8 cellular contexts compared by ENCODE assay signal in genomic region chr12:55925371-55925770, GRCh38. TPM values are rescaled to one million over a fixed set of nuclear protein-coding genes. Genes with fewer than 3 reads are reported as not detected.
DNase-seq lines count a peak whose midpoint lies in the region; ATAC-seq and TF ChIP-seq lines count a peak whose summit lies in the region.

No MANE protein-coding gene starts in this region.

- no peaks in the 10 kb centered on the region for H3K9me3 ChIP-seq in CD4-positive, CD25-positive, alpha-beta regulatory T cell (ENCODE audit: control insufficient read depth in 2 of 2, low read length in 2 of 2)

- peak overlapping the region; percentile 92 for H3K27ac ChIP-seq in CD4-positive, CD25-positive, alpha-beta regulatory T cell (ENCODE audit: insufficient read depth, low read length, poor library complexity, severe bottlenecking)

- peaks cover 39 to 72% (median 55%) of the 10 kb centered on the region in 4 donors for H3K4me1 Mint-ChIP-seq in CD4-positive, CD25-positive, alpha-beta regulatory T cell
- H3K4me1 Mint-ChIP-seq in HFFc6 (ENCODE audit: low read depth) (peaks cover 39% of the 10 kb centered on the region), mesothelial cell of epicardium (peaks cover 32% of the 10 kb centered on the region)
- peaks cover 49% of the 10 kb centered on the region for H3K4me1 Mint-ChIP-seq in activated CD8-positive, alpha-beta T cell treated with anti-CD3 and anti-CD28 coated beads, Interleukin-2, amount 10 ng/mL, durations not matched to agents 7 days and 5 days (ENCODE audit: low read depth)

- peaks cover 66% of the 10 kb centered on the region for H3K4me1 ChIP-seq in CD4-positive, CD25-positive, alpha-beta regulatory T cell (ENCODE audit: control insufficient read depth, insufficient read depth, low read length, poor library complexity, severe bottlenecking)

- H3K4me3 Mint-ChIP-seq in CD4-positive, CD25-positive, alpha-beta regulatory T cell = peak overlapping the region; percentile 90 to 100 (median 98)
- H3K4me3 Mint-ChIP-seq in HFFc6 (peak overlapping the region; percentile 99), mesothelial cell of epicardium (peak overlapping the region; percentile 99)
- peak overlapping the region; percentile 95 for H3K4me3 Mint-ChIP-seq in activated CD8-positive, alpha-beta T cell treated with anti-CD3 and anti-CD28 coated beads, Interleukin-2, amount 10 ng/mL, durations not matched to agents 7 days and 5 days

- H3K27me3 Mint-ChIP-seq in CD4-positive, CD25-positive, alpha-beta regulatory T cell = peaks cover 28% of the 10 kb centered on the region
- H3K27me3 Mint-ChIP-seq in HFFc6 (ENCODE audit: insufficient read depth) (peaks cover 1% of the 10 kb centered on the region; the same call in 1 of the 2 replicates), mesothelial cell of epicardium (ENCODE audit: low read depth) (no peaks in the 10 kb centered on the region)
- no peaks in the 10 kb centered on the region for H3K27me3 Mint-ChIP-seq in activated CD8-positive, alpha-beta T cell treated with anti-CD3 and anti-CD28 coated beads, Interleukin-2, amount 10 ng/mL, durations not matched to agents 7 days and 5 days (ENCODE audit: low read depth)

- peaks cover 20% of the 10 kb centered on the region for H3K36me3 ChIP-seq in CD4-positive, CD25-positive, alpha-beta regulatory T cell (ENCODE audit: control insufficient read depth, insufficient read depth, low read length)

- no peak for ATAC-seq in CD4-positive, CD25-positive, alpha-beta regulatory T cell (ENCODE audit: low read depth in 2 of 2)
- no peak for ATAC-seq in activated CD8-positive, alpha-beta T cell treated with anti-CD3 and anti-CD28 coated beads, Interleukin-2, amount 10 ng/mL, durations not matched to agents 7 days and 5 days
- ATAC-seq in GM21423 (IDR thresholded peaks at IDR 0.05; ENCODE audit: unreplicated experiment) (no peak), GM21576 (IDR thresholded peaks at IDR 0.05; ENCODE audit: unreplicated experiment) (no peak)

- no peak for DNase-seq in CD4-positive, CD25-positive, alpha-beta regulatory T cell
- DNase-seq in HFFc6 (no peak), mesothelial cell of epicardium (ENCODE audit: low spot score in 2 of 2, unreplicated experiment in 2 of 2) (no peak), cardiac septum (ENCODE audit: low spot score) (no peak), Kasumi-1 (lab: John Stamatoyannopoulos, UW) (no peak)
- DNase-seq in activated CD8-positive, alpha-beta T cell treated with anti-CD3 and anti-CD28 coated beads, Interleukin-2, amount 10 ng/mL, durations not matched to agents 7 days and 5 days = no peak

- TF ChIP-seq CTCF in HFFc6 (IDR thresholded peaks at IDR 0.05) (no peak), mesothelial cell of epicardium (IDR thresholded peaks at IDR 0.05; ENCODE audit: unreplicated experiment) (no peak)

- peaks cover 19% of the 10 kb centered on the region for H3K36me3 Mint-ChIP-seq in CD4-positive, CD25-positive, alpha-beta regulatory T cell
- H3K36me3 Mint-ChIP-seq in HFFc6 (ENCODE audit: low read depth) = peaks cover 21% of the 10 kb centered on the region
- peaks cover 54% of the 10 kb centered on the region for H3K36me3 Mint-ChIP-seq in activated CD8-positive, alpha-beta T cell treated with anti-CD3 and anti-CD28 coated beads, Interleukin-2, amount 10 ng/mL, durations not matched to agents 7 days and 5 days (ENCODE audit: low read depth)
- H3K36me3 Mint-ChIP-seq in mesothelial cell of epicardium = peaks cover 3% of the 10 kb centered on the region

- no peaks in the 10 kb centered on the region for H3K27me3 ChIP-seq in CD4-positive, CD25-positive, alpha-beta regulatory T cell (ENCODE audit: control insufficient read depth, insufficient read depth, low read length)

- CTCF ChIA-PET in activated CD8-positive, alpha-beta T cell treated with anti-CD3 and anti-CD28 coated beads, Interleukin-2, amount 10 ng/mL, durations not matched to agents 7 days and 5 days (lab: Charles Lee) = interaction anchor here (1.0 to 5.0 kb wide), 18 partner anchors 10 to 1427 kb away, joined by 3 to 75 read pairs (median 8); partner anchors contain the start of genes DNAJC14, ORMDL2, RAB5B and SARNP

- H3K4me3 ChIP-seq in CD4-positive, CD25-positive, alpha-beta regulatory T cell (ENCODE audit: low read depth, low read length) = peak overlapping the region; percentile 94

- H3K9me3 Mint-ChIP-seq in CD4-positive, CD25-positive, alpha-beta regulatory T cell = peaks cover 0 to 3% (median 0%) of the 10 kb centered on the region in 7 donors
- H3K9me3 Mint-ChIP-seq in HFFc6 (no peaks in the 10 kb centered on the region), mesothelial cell of epicardium (no peaks in the 10 kb centered on the region)
- no peaks in the 10 kb centered on the region for H3K9me3 Mint-ChIP-seq in activated CD8-positive, alpha-beta T cell treated with anti-CD3 and anti-CD28 coated beads, Interleukin-2, amount 10 ng/mL, durations not matched to agents 7 days and 5 days (ENCODE audit: insufficient read depth)

- peak overlapping the region; percentile 3 to 97 (median 95) for H3K27ac Mint-ChIP-seq in CD4-positive, CD25-positive, alpha-beta regulatory T cell
- H3K27ac Mint-ChIP-seq in HFFc6 (peak overlapping the region; percentile 99), mesothelial cell of epicardium (peak overlapping the region; percentile 100)
- peak overlapping the region; percentile 99 for H3K27ac Mint-ChIP-seq in activated CD8-positive, alpha-beta T cell treated with anti-CD3 and anti-CD28 coated beads, Interleukin-2, amount 10 ng/mL, durations not matched to agents 7 days and 5 days

- intact Hi-C loops in cardiac septum (cut with DNase I) = loop anchor here (5.0 kb wide), 3 partner anchors 47 to 188 kb away; partner anchors contain the start of genes ORMDL2, RAB5B and SARNP

- POLR2A ChIA-PET in activated CD8-positive, alpha-beta T cell treated with anti-CD3 and anti-CD28 coated beads, Interleukin-2, amount 10 ng/mL, durations not matched to agents 7 days and 5 days (lab: Charles Lee) = interaction anchor here (0.5 to 8.9 kb wide), 9 partner anchors 9 to 187 kb away, joined by 3 to 139 read pairs (median 7); partner anchors contain the start of genes DNAJC14, ORMDL2, RAB5B and SARNP

RNA-seq across cellular contexts. Expression of gene PYM1, which starts 2.3 kb away (rescaled TPM):
- total RNA-seq in CD4-positive, CD25-positive, alpha-beta regulatory T cell = 34.0 TPM
- polyA plus RNA-seq in CD4-positive, CD25-positive, alpha-beta regulatory T cell = 100 to 1,000 TPM in 3 of 4 donors, 10 to 100 TPM in 1; 99.3 to 123 (median 114) TPM
- total RNA-seq in HFFc6 (2021; fragmentation: NEBNext Ultra II Directional; extraction: Animal tissue kit (Norgen Biotek cat#: 25700)) = 10 to 100 TPM; 25.0 to 32.3 (median 28.3) TPM
- 10 to 100 TPM; 51.6 to 52.2 TPM for total RNA-seq in activated CD8-positive, alpha-beta T cell treated with anti-CD3 and anti-CD28 coated beads, Interleukin-2, amount 10 ng/mL, durations not matched to agents 7 days and 5 days
- total RNA-seq in mesothelial cell of epicardium = 21.1 to 23.8 TPM (median 22.9 TPM) in 3 replicates
- 13.5 TPM for total RNA-seq in cardiac septum

RNA-seq across cellular contexts. Expression of gene DGKA, which starts 5.6 kb away (rescaled TPM):
- total RNA-seq in CD4-positive, CD25-positive, alpha-beta regulatory T cell = 1,086 TPM
- 100 to 1,000 TPM; 225 to 284 (median 253) TPM for polyA plus RNA-seq in CD4-positive, CD25-positive, alpha-beta regulatory T cell
- 10 to 100 TPM; 67.1 to 87.4 (median 79.6) TPM for total RNA-seq in HFFc6 (2021; fragmentation: NEBNext Ultra II Directional; extraction: Animal tissue kit (Norgen Biotek cat#: 25700))
- total RNA-seq in activated CD8-positive, alpha-beta T cell treated with anti-CD3 and anti-CD28 coated beads, Interleukin-2, amount 10 ng/mL, durations not matched to agents 7 days and 5 days = 100 to 1,000 TPM; 541 to 575 TPM
- total RNA-seq in mesothelial cell of epicardium = 29.7 to 42.2 TPM (median 33.5 TPM) in 3 replicates
- total RNA-seq in cardiac septum = 9.7 TPM

RNA-seq across cellular contexts. Expression of gene PMEL, which starts 40.5 kb away (rescaled TPM):
- total RNA-seq in CD4-positive, CD25-positive, alpha-beta regulatory T cell = 0.69 TPM
- polyA plus RNA-seq in CD4-positive, CD25-positive, alpha-beta regulatory T cell = under 1 TPM in 3 of 4 donors, not detected in 1; 0.52 to 0.86 (median 0.57) TPM
- 1 to 10 TPM in 1 of 6 experiments, under 1 TPM in 5; 0.47 to 1.3 (median 0.59) TPM for total RNA-seq in HFFc6 (2021; fragmentation: NEBNext Ultra II Directional; extraction: Animal tissue kit (Norgen Biotek cat#: 25700))
- total RNA-seq in activated CD8-positive, alpha-beta T cell treated with anti-CD3 and anti-CD28 coated beads, Interleukin-2, amount 10 ng/mL, durations not matched to agents 7 days and 5 days = under 1 TPM; 0.10 to 0.55 TPM
- total RNA-seq in mesothelial cell of epicardium (3.6 to 5.3 TPM (median 5.1 TPM) in 3 replicates), cardiac septum (0.75 TPM)

RNA-seq across cellular contexts. Expression of gene CDK2, which starts 41.3 kb away (rescaled TPM):
- total RNA-seq in CD4-positive, CD25-positive, alpha-beta regulatory T cell = 28.0 TPM
- polyA plus RNA-seq in CD4-positive, CD25-positive, alpha-beta regulatory T cell = 10 to 100 TPM in 2 of 4 donors, 1 to 10 TPM in 2; 8.4 to 12.6 (median 10.0) TPM
- 10 to 100 TPM; 27.1 to 61.0 (median 53.9) TPM for total RNA-seq in HFFc6 (2021; fragmentation: NEBNext Ultra II Directional; extraction: Animal tissue kit (Norgen Biotek cat#: 25700))
- total RNA-seq in activated CD8-positive, alpha-beta T cell treated with anti-CD3 and anti-CD28 coated beads, Interleukin-2, amount 10 ng/mL, durations not matched to agents 7 days and 5 days = 100 to 1,000 TPM; 128 to 130 TPM
- total RNA-seq in mesothelial cell of epicardium (52.0 to 54.0 TPM (median 52.4 TPM) in 3 replicates), cardiac septum (9.1 TPM)

RNA-seq across cellular contexts. Expression of gene RAB5B, which starts 48.5 kb away (rescaled TPM):
- 60.8 TPM for total RNA-seq in CD4-positive, CD25-positive, alpha-beta regulatory T cell
- polyA plus RNA-seq in CD4-positive, CD25-positive, alpha-beta regulatory T cell = 10 to 100 TPM; 66.8 to 73.4 (median 68.3) TPM
- 100 to 1,000 TPM in 2 of 6 experiments, 10 to 100 TPM in 4; 90.2 to 107 (median 96.5) TPM for total RNA-seq in HFFc6 (2021; fragmentation: NEBNext Ultra II Directional; extraction: Animal tissue kit (Norgen Biotek cat#: 25700))
- 10 to 100 TPM; 51.9 to 52.9 TPM for total RNA-seq in activated CD8-positive, alpha-beta T cell treated with anti-CD3 and anti-CD28 coated beads, Interleukin-2, amount 10 ng/mL, durations not matched to agents 7 days and 5 days
- total RNA-seq in mesothelial cell of epicardium (99.3 to 104 TPM (median 101 TPM) in 3 replicates), cardiac septum (108 TPM)

Comparison
In these comparisons a context has a peak if more than half of its experiments do, and no peak if none do; other contexts are left out.
1. RNA of gene DGKA, which starts 5.6 kb away (total RNA-seq): 1,086 TPM in CD4-positive, CD25-positive, alpha-beta regulatory T cell (single experiment) and 541 to 575 TPM in activated CD8-positive, alpha-beta T cell treated with anti-CD3 and anti-CD28 coated beads, Interleukin-2, amount 10 ng/mL, durations not matched to agents 7 days and 5 days; 67.1 to 87.4 TPM in HFFc6, 29.7 to 42.2 TPM in mesothelial cell of epicardium and 9.7 TPM in cardiac septum (single experiment); every median in the first group is over 4 times any median in the second.
2. Peak in every context shown above with its lines, with median percentiles within 50 percentile points of each other: H3K27ac Mint-ChIP-seq and H3K4me3 Mint-ChIP-seq.